ENCODE assay signal across 12 cellular contexts in genomic region chr1:109636201-109636952, GRCh38. TPM values are rescaled to one million over a fixed set of nuclear protein-coding genes. Genes with fewer than 3 reads are reported as not detected.
DNase-seq lines count a peak whose midpoint lies in the region; ATAC-seq and TF ChIP-seq lines count a peak whose summit lies in the region.
"Had no signal": no experiment of that assay in that cellular context is flagged by ENCODE, and none has a peak within 500 bp of the region (broad histone marks: within the 10 kb centered on the region; RNA-seq: fewer than 3 reads in every experiment).

No MANE protein-coding gene starts in this region.

- H3K4me3 ChIP-seq in astrocyte of the spinal cord (ENCODE audit: low read depth, low read length) = no peak overlapping the region
- H3K4me3 ChIP-seq: cardiac muscle cell, thoracic aorta had no signal

- peak; percentile 4 for DNase-seq in activated CD4-positive, alpha-beta T cell treated with anti-CD3 and anti-CD28 coated beads, Interleukin-2, amount 10 ng/mL, durations not matched to agents 7 days and 5 days
- no peak for DNase-seq in activated CD4-positive, alpha-beta T cell treated with anti-CD3 and anti-CD28 coated beads for 36 hours
- DNase-seq in astrocyte of the spinal cord (ENCODE audit: low read depth, low spot score) = peak; percentile 40
- DNase-seq in iPS-NIHi7 (ENCODE audit: extremely low spot score) = peak; percentile 58
- DNase-seq in type B pancreatic cell (ENCODE audit: extremely low spot score, unreplicated experiment) = no peak
- DNase-seq in cerebellar cortex (ENCODE audit: low spot score) = no peak
- no peak for DNase-seq in activated naive CD4-positive, alpha-beta T cell treated with Interleukin-2 at 50 U/mL for 16 hours
- no peak for DNase-seq in cerebellar nuclear complex (lab: John Stamatoyannopoulos, UW)
- DNase-seq: activated CD4-positive, CD25-positive, alpha-beta regulatory T cell treated with anti-CD3 and anti-CD28 coated beads, Interleukin-2, amount 50 U/mL, for 72 hours; kidney had no signal

- CTCF ChIA-PET in activated CD4-positive, alpha-beta T cell treated with anti-CD3 and anti-CD28 coated beads, Interleukin-2, amount 10 ng/mL, durations not matched to agents 7 days and 5 days (lab: Charles Lee) = interaction anchor here (0.7 to 7.1 kb wide), 8 partner anchors 9 to 348 kb away, joined by 3 to 112 read pairs (median 8); partner anchors contain the start of gene AHCYL1
- CTCF ChIA-PET in activated CD4-positive, alpha-beta T cell treated with anti-CD3 and anti-CD28 coated beads for 36 hours (lab: Charles Lee) = interaction anchor here (0.7 to 15.1 kb wide), 8 partner anchors 13 to 154 kb away, joined by 3 to 190 read pairs (median 6); partner anchors contain the start of gene GPR61

- ATAC-seq in activated CD4-positive, alpha-beta T cell treated with anti-CD3 and anti-CD28 coated beads for 36 hours = no peak

- TF ChIP-seq CTCF in astrocyte of the spinal cord (IDR thresholded peaks at IDR 0.05; ENCODE audit: low read depth, low read length) = no peak
- no peak for TF ChIP-seq CTCF in type B pancreatic cell (conservative IDR thresholded peaks at IDR 0.05)

- peaks cover 6% of the 10 kb centered on the region for H3K36me3 Mint-ChIP-seq in activated CD4-positive, alpha-beta T cell treated with anti-CD3 and anti-CD28 coated beads, Interleukin-2, amount 10 ng/mL, durations not matched to agents 7 days and 5 days (ENCODE audit: low read depth)
- H3K36me3 Mint-ChIP-seq in activated CD4-positive, alpha-beta T cell treated with anti-CD3 and anti-CD28 coated beads for 36 hours (ENCODE audit: low read depth) = no peaks in the 10 kb centered on the region
- H3K36me3 Mint-ChIP-seq in type B pancreatic cell = no peaks in the 10 kb centered on the region

- peaks cover 20% of the 10 kb centered on the region for H3K4me1 Mint-ChIP-seq in activated CD4-positive, alpha-beta T cell treated with anti-CD3 and anti-CD28 coated beads, Interleukin-2, amount 10 ng/mL, durations not matched to agents 7 days and 5 days
- peaks cover 19% of the 10 kb centered on the region for H3K4me1 Mint-ChIP-seq in activated CD4-positive, alpha-beta T cell treated with anti-CD3 and anti-CD28 coated beads for 36 hours
- H3K4me1 Mint-ChIP-seq in type B pancreatic cell (ENCODE audit: unreplicated experiment) = peaks cover 25% of the 10 kb centered on the region

- no peak overlapping the region for H3K4me3 Mint-ChIP-seq in activated CD4-positive, alpha-beta T cell treated with anti-CD3 and anti-CD28 coated beads, Interleukin-2, amount 10 ng/mL, durations not matched to agents 7 days and 5 days
- no peak overlapping the region for H3K4me3 Mint-ChIP-seq in activated CD4-positive, alpha-beta T cell treated with anti-CD3 and anti-CD28 coated beads for 36 hours
- no peak overlapping the region for H3K4me3 Mint-ChIP-seq in type B pancreatic cell

- POLR2A ChIA-PET in activated CD4-positive, alpha-beta T cell treated with anti-CD3 and anti-CD28 coated beads, Interleukin-2, amount 10 ng/mL, durations not matched to agents 7 days and 5 days (lab: Charles Lee) = no interaction called here
- POLR2A ChIA-PET in activated CD4-positive, alpha-beta T cell treated with anti-CD3 and anti-CD28 coated beads for 36 hours (lab: Charles Lee) = no interaction called here

- no peak overlapping the region for H3K27ac Mint-ChIP-seq in activated CD4-positive, alpha-beta T cell treated with anti-CD3 and anti-CD28 coated beads, Interleukin-2, amount 10 ng/mL, durations not matched to agents 7 days and 5 days
- H3K27ac Mint-ChIP-seq in activated CD4-positive, alpha-beta T cell treated with anti-CD3 and anti-CD28 coated beads for 36 hours = no peak overlapping the region
- peak overlapping the region; percentile 65 for H3K27ac Mint-ChIP-seq in type B pancreatic cell

- in situ Hi-C loops in astrocyte of the spinal cord (cut with HindIII; ENCODE audit: low sequenced_read_pairs) = no loop called here

- no peaks in the 10 kb centered on the region for H3K27me3 Mint-ChIP-seq in activated CD4-positive, alpha-beta T cell treated with anti-CD3 and anti-CD28 coated beads, Interleukin-2, amount 10 ng/mL, durations not matched to agents 7 days and 5 days
- H3K27me3 Mint-ChIP-seq in activated CD4-positive, alpha-beta T cell treated with anti-CD3 and anti-CD28 coated beads for 36 hours = no peaks in the 10 kb centered on the region
- no peaks in the 10 kb centered on the region for H3K27me3 Mint-ChIP-seq in type B pancreatic cell

- intact Hi-C loops in activated CD4-positive, alpha-beta T cell treated with anti-CD3 and anti-CD28 coated beads for 36 hours (cut with DNase I, micrococcal nuclease) = no loop called here

- no peaks in the 10 kb centered on the region for H3K9me3 Mint-ChIP-seq in activated CD4-positive, alpha-beta T cell treated with anti-CD3 and anti-CD28 coated beads, Interleukin-2, amount 10 ng/mL, durations not matched to agents 7 days and 5 days
- no peaks in the 10 kb centered on the region for H3K9me3 Mint-ChIP-seq in activated CD4-positive, alpha-beta T cell treated with anti-CD3 and anti-CD28 coated beads for 36 hours (ENCODE audit: low read depth)
- no peaks in the 10 kb centered on the region for H3K9me3 Mint-ChIP-seq in type B pancreatic cell

RNA-seq across cellular contexts. Expression of gene AMPD2, which starts 16.7 kb away (rescaled TPM):
- total RNA-seq in activated CD4-positive, alpha-beta T cell treated with anti-CD3 and anti-CD28 coated beads, Interleukin-2, amount 10 ng/mL, durations not matched to agents 7 days and 5 days = 100 to 1,000 TPM; 116 to 120 TPM
- total RNA-seq in activated CD4-positive, alpha-beta T cell treated with anti-CD3 and anti-CD28 coated beads for 36 hours = 10 to 100 TPM; 73.5 to 99.5 TPM
- 71.1 and 105 TPM in 2 replicates for total RNA-seq in type B pancreatic cell (ENCODE audit: low replicate concordance)

RNA-seq across cellular contexts. Expression of gene GNAT2, which starts 17.0 kb away (rescaled TPM):
- total RNA-seq in activated CD4-positive, alpha-beta T cell treated with anti-CD3 and anti-CD28 coated beads, Interleukin-2, amount 10 ng/mL, durations not matched to agents 7 days and 5 days = not detected
- total RNA-seq in activated CD4-positive, alpha-beta T cell treated with anti-CD3 and anti-CD28 coated beads for 36 hours = under 1 TPM; 0.26 to 0.64 TPM
- total RNA-seq in type B pancreatic cell (ENCODE audit: low replicate concordance) = not detected in 2 replicates
- total RNA-seq: cardiac muscle cell, kidney, thoracic aorta had no signal

RNA-seq across cellular contexts. Expression of gene GSTM4, which starts 19.5 kb away (rescaled TPM):
- total RNA-seq in activated CD4-positive, alpha-beta T cell treated with anti-CD3 and anti-CD28 coated beads, Interleukin-2, amount 10 ng/mL, durations not matched to agents 7 days and 5 days = 10 to 100 TPM; 34.3 to 36.3 TPM
- 10 to 100 TPM; 18.1 to 20.6 TPM for total RNA-seq in activated CD4-positive, alpha-beta T cell treated with anti-CD3 and anti-CD28 coated beads for 36 hours
- 37.5 and 42.2 TPM in 2 replicates for total RNA-seq in type B pancreatic cell (ENCODE audit: low replicate concordance)

RNA-seq across cellular contexts. Expression of gene GSTM2, which starts 31.5 kb away (rescaled TPM):
- total RNA-seq in activated CD4-positive, alpha-beta T cell treated with anti-CD3 and anti-CD28 coated beads, Interleukin-2, amount 10 ng/mL, durations not matched to agents 7 days and 5 days = 10 to 100 TPM; 33.4 to 33.5 TPM
- total RNA-seq in activated CD4-positive, alpha-beta T cell treated with anti-CD3 and anti-CD28 coated beads for 36 hours = 10 to 100 TPM; 18.7 to 23.9 TPM
- total RNA-seq in type B pancreatic cell (ENCODE audit: low replicate concordance) = 26.8 and 75.6 TPM in 2 replicates

RNA-seq across cellular contexts. Expression of gene GSTM1, which starts 51.2 kb away (rescaled TPM):
- 10 to 100 TPM; 68.4 to 77.2 TPM for total RNA-seq in activated CD4-positive, alpha-beta T cell treated with anti-CD3 and anti-CD28 coated beads, Interleukin-2, amount 10 ng/mL, durations not matched to agents 7 days and 5 days
- total RNA-seq in activated CD4-positive, alpha-beta T cell treated with anti-CD3 and anti-CD28 coated beads for 36 hours = 100 to 1,000 TPM in 1 of 2 experiments, 10 to 100 TPM in 1; 94.0 to 116 TPM
- 6.6 and 37.3 TPM in 2 replicates for total RNA-seq in type B pancreatic cell (ENCODE audit: low replicate concordance)
- total RNA-seq: kidney, thoracic aorta had no signal

Comparison
In these comparisons a context has a peak if more than half of its experiments do, and no peak if none do; other contexts are left out.
1. DNase-seq: peak in activated CD4-positive, alpha-beta T cell treated with anti-CD3 and anti-CD28 coated beads, Interleukin-2, amount 10 ng/mL, durations not matched to agents 7 days and 5 days (single experiment), astrocyte of the spinal cord (single experiment) and iPS-NIHi7 (single experiment); none in activated CD4-positive, alpha-beta T cell treated with anti-CD3 and anti-CD28 coated beads for 36 hours (single experiment), type B pancreatic cell (single experiment), cerebellar cortex (single experiment), activated naive CD4-positive, alpha-beta T cell treated with Interleukin-2 at 50 U/mL for 16 hours (single experiment) and cerebellar nuclear complex (0 of 2).